In genomic region chr19:48490980-48491792, GRCh38 we compare ENCODE assay signal across 8 cellular contexts. TPM values are rescaled to one million over a fixed set of nuclear protein-coding genes. Genes with fewer than 3 reads are reported as not detected.
DNase-seq lines count a peak whose midpoint lies in the region; ATAC-seq, FAIRE-seq and TF ChIP-seq lines count a peak whose summit lies in the region.

No MANE protein-coding gene starts in this region.

- H3K27me3 ChIP-seq in A673 (replicated peaks; ENCODE audit: insufficient read depth, low read depth, low read length, poor library complexity) (no peaks in the 10 kb centered on the region), H9 (ENCODE audit: insufficient read depth, low read length) (no peaks in the 10 kb centered on the region; the same call in 1 of the 2 replicates), K562 (ENCODE audit: control insufficient read depth in 2 of 2, insufficient read depth in 2 of 2, low read length in 2 of 2) (no peaks in the 10 kb centered on the region)

- H3K23me2 ChIP-seq in H9 (ENCODE audit: insufficient read length, low read depth, low read length, poor library complexity, severe bottlenecking): peaks cover 8% of the 10 kb centered on the region

- H3K9me1 ChIP-seq in K562 (ENCODE audit: control insufficient read depth, insufficient read depth, low read length): no peaks in the 10 kb centered on the region

- peak overlapping the region; percentile 96 to 99 (median 98) for H3K27ac Mint-ChIP-seq in H9
- H3K27ac Mint-ChIP-seq in nephron progenitor cell: peak overlapping the region; percentile 77
- H3K27ac Mint-ChIP-seq in HFFc6: no peak overlapping the region

- TF ChIP-seq POLR2A in K562 (conservative IDR thresholded peaks at IDR 0.05): no peak

- H2BK120ac ChIP-seq in H9 (ENCODE audit: low read depth, low read length, poor library complexity, severe bottlenecking): no peak overlapping the region

- H3K4me2 ChIP-seq in H9 (ENCODE audit: insufficient read depth, insufficient read length, low read length) (peak overlapping the region; percentile 65), K562 (ENCODE audit: insufficient read depth, low read length) (peak overlapping the region; percentile 48)

- H3K4me1 Mint-ChIP-seq in H9: peaks cover 24 to 36% of the 10 kb centered on the region in 2 experiments
- H3K4me1 Mint-ChIP-seq in nephron progenitor cell: peaks cover 59% of the 10 kb centered on the region
- H3K4me1 Mint-ChIP-seq in HFFc6 (ENCODE audit: low read depth): peaks cover 37% of the 10 kb centered on the region

- H3K9me3 ChIP-seq in A673 (ENCODE audit: low read depth, low read length, poor library complexity, severe bottlenecking) (no peaks in the 10 kb centered on the region), H9 (ENCODE audit: control insufficient read depth, low read depth, low read length) (no peaks in the 10 kb centered on the region), K562 (replicated peaks; ENCODE audit: control insufficient read depth, insufficient read depth, low read depth, low read length) (no peaks in the 10 kb centered on the region)

- no peaks in the 10 kb centered on the region for H4K20me1 ChIP-seq in H9 (ENCODE audit: control insufficient read depth, insufficient read depth, insufficient read length)
- H4K20me1 ChIP-seq in K562 (replicated peaks; ENCODE audit: control insufficient read depth, insufficient read depth, low read length): 0 out of 2 replicates have a peak, but pooled peaks cover 4% of the 10 kb centered on the region

- peak overlapping the region; percentile 3 for H2BK12ac ChIP-seq in H9 (ENCODE audit: insufficient read length, low read depth, low read length)

- no peak overlapping the region for H3T11ph ChIP-seq in H9 (ENCODE audit: low read length)

- TF ChIP-seq CTCF in A673 (conservative IDR thresholded peaks at IDR 0.05; ENCODE audit: low read depth, low read length) (no peak), H9 (conservative IDR thresholded peaks at IDR 0.05) (no peak), K562 (IDR thresholded peaks at IDR 0.05 in 2 of 3, conservative IDR thresholded peaks at IDR 0.05 in 1 of 3; ENCODE audit: insufficient read depth in 2 of 3, low read depth in 1 of 3, low read length in 3 of 3) (no peak), nephron progenitor cell (IDR thresholded peaks at IDR 0.05) (no peak), HFFc6 (IDR thresholded peaks at IDR 0.05) (no peak)

- H3K36me3 ChIP-seq in A673 (ENCODE audit: insufficient read depth, low read length, poor library complexity, severe bottlenecking) (no peaks in the 10 kb centered on the region), K562 (ENCODE audit: control insufficient read depth, insufficient read depth, low read length) (peaks cover 2% of the 10 kb centered on the region; the same call in 1 of the 3 replicates)

- ATAC-seq in K562 (peak; percentile 46), GM21825 (IDR thresholded peaks at IDR 0.05; ENCODE audit: unreplicated experiment) (no peak)

- H3K4me1 ChIP-seq in A673 (ENCODE audit: insufficient read depth, low read length, poor library complexity, severe bottlenecking) (peaks cover 31% of the 10 kb centered on the region), H9 (ENCODE audit: insufficient read depth, low read length) (no peaks in the 10 kb centered on the region), K562 (replicated peaks in 1 of 2; ENCODE audit: control insufficient read depth in 2 of 2, insufficient read depth in 2 of 2, low read length in 2 of 2) (peaks cover 34 to 57% of the 10 kb centered on the region in 2 experiments)

- H2AFZ ChIP-seq in H9 (ENCODE audit: low read length) (no peak overlapping the region), K562 (ENCODE audit: low read depth, low read length) (peak overlapping the region; percentile 57; the same call in 1 of the 2 replicates)

- no CpG with 5 or more reads among the region's 50 CpGs for WGBS in H9 (ENCODE audit: extremely low coverage, insufficient read length, low lambda C conversion rate)
- whole genome bisulfite sequencing in K562 (ENCODE audit: insufficient coverage, low coverage, missing lambda C conversion rate): 14% methylated on average over 17 of the region's 50 CpGs

- H3K27ac ChIP-seq in A673 (ENCODE audit: low read depth, low read length, poor library complexity, severe bottlenecking): peak overlapping the region; percentile 76
- H3K27ac ChIP-seq in H9 (ENCODE audit: insufficient read length, low read depth, low read length): no peak overlapping the region
- peak overlapping the region; percentile 53; the same call in 1 of the 3 replicates for H3K27ac ChIP-seq in K562 (ENCODE audit: extremely low read depth, low read depth, low read length)

- TF ChIP-seq EP300 in K562 (IDR thresholded peaks at IDR 0.05; ENCODE audit: low read length): no peak

- H2BK5ac ChIP-seq in H9 (ENCODE audit: insufficient read length, low read length): no peak overlapping the region

- intact Hi-C loops in A673 (cut with micrococcal nuclease; ENCODE audit: unreplicated experiment) (loop anchor here (5.0 kb wide), 1 partner anchor 169 kb away; a partner anchor contains a TSS), K562 (cut with micrococcal nuclease) (loop anchor here (10.0 kb wide), 1 partner anchor 96 kb away; the partner anchor contains the start of genes GRIN2D and KDELR1)

- H3K9me3 Mint-ChIP-seq in H9 (no peaks in the 10 kb centered on the region; a peak in 2 of 5 replicates), nephron progenitor cell (no peaks in the 10 kb centered on the region), HFFc6 (0 out of 2 replicates have a peak, but pooled peaks cover 4% of the 10 kb centered on the region)

- no TSS peak for BruUV-seq in A673 (replicated peaks; lab: Mats Ljungman, UMichigan)
- BruUV-seq in K562 (replicated peaks; lab: Mats Ljungman, UMichigan): no TSS peak

- CTCF ChIA-PET in A673 (lab: Charles Lee): interaction anchor here (0.9 to 1.4 kb wide), 2 partner anchors 11 to 98 kb away, joined by 3 read pairs; no protein-coding TSS in a partner anchor
- CTCF ChIA-PET in K562 (lab: Yijun Ruan, JAX; ENCODE audit: low intra/inter-chr PET ratio): no interaction called here

- peak overlapping the region; percentile 67 to 85 for H3K4me3 Mint-ChIP-seq in H9
- H3K4me3 Mint-ChIP-seq in nephron progenitor cell: peak overlapping the region; percentile 78
- no peak overlapping the region for H3K4me3 Mint-ChIP-seq in HFFc6

- no peak overlapping the region for H3K4ac ChIP-seq in H9 (ENCODE audit: low read depth, low read length)

- H3K23ac ChIP-seq in H9 (ENCODE audit: insufficient read length, low read depth, low read length): no peak overlapping the region

- no peak overlapping the region for H3K9ac ChIP-seq in H9 (ENCODE audit: extremely low read depth, insufficient read length, low read length)
- peak overlapping the region in 1 of 2 experiments; percentile 74; a peak in 3 of 4 replicates for H3K9ac ChIP-seq in K562 (ENCODE audit: insufficient read depth in 1 of 2, low read depth in 2 of 2, low read length in 2 of 2)

- H2BK20ac ChIP-seq in H9 (ENCODE audit: low read depth, low read length, poor library complexity, severe bottlenecking): no peak overlapping the region

- H4K5ac ChIP-seq in H9 (ENCODE audit: insufficient read length, low read depth, low read length): no peak overlapping the region

- FAIRE-seq in K562 (lab: Jason Lieb, UNC): peak; percentile 19

- H3K14ac ChIP-seq in H9 (ENCODE audit: insufficient read depth, low read length): peak overlapping the region; percentile 69

- H2BK15ac ChIP-seq in H9 (ENCODE audit: low read depth, low read length): no peak overlapping the region

- peak overlapping the region; percentile 41 for H3K4me3 ChIP-seq in A673 (ENCODE audit: low read depth, low read length, poor library complexity, severe bottlenecking)
- H3K4me3 ChIP-seq in K562: no peak overlapping the region; the same call in 1 of the 2 replicates

- POLR2A ChIA-PET in A673 (lab: Charles Lee; ENCODE audit: low non-redundant PET) (no interaction called here), K562 (lab: Yijun Ruan, JAX) (interaction anchor here (0.9 to 1.6 kb wide), 2 partner anchors 10 to 14 kb away, joined by 5 to 7 read pairs; no protein-coding TSS in a partner anchor)

- H3K27me3 Mint-ChIP-seq in H9 (ENCODE audit: low read depth) (peaks cover 36% of the 10 kb centered on the region), nephron progenitor cell (ENCODE audit: low read depth, poor library complexity) (peaks cover 44% of the 10 kb centered on the region), HFFc6 (ENCODE audit: insufficient read depth) (peaks cover 8% of the 10 kb centered on the region)

- H3K79me2 ChIP-seq in H9 (ENCODE audit: insufficient read depth, low read length) (no peaks in the 10 kb centered on the region), K562 (ENCODE audit: control insufficient read depth, insufficient read depth, low read length) (peaks cover 6% of the 10 kb centered on the region; the same call in 2 of the 3 replicates)

- H4K8ac ChIP-seq in H9 (replicated peaks; ENCODE audit: insufficient read length, low read depth, low read length): no peak overlapping the region

- no peak overlapping the region for H4K91ac ChIP-seq in H9 (ENCODE audit: insufficient read length, low read depth, low read length)

- H3K36me3 Mint-ChIP-seq in H9 (ENCODE audit: insufficient read depth in 1 of 3, low read depth in 3 of 3): peaks cover 0 to 24% (median 3%) of the 10 kb centered on the region in 3 experiments; a peak in 6 of 7 replicates
- peaks cover 8% of the 10 kb centered on the region for H3K36me3 Mint-ChIP-seq in nephron progenitor cell (ENCODE audit: low read depth)
- H3K36me3 Mint-ChIP-seq in HFFc6 (ENCODE audit: low read depth): no peaks in the 10 kb centered on the region; the same call in 1 of the 2 replicates

- no peak overlapping the region for H2AK5ac ChIP-seq in H9 (ENCODE audit: insufficient read length, low read length)

- TF ChIP-seq RAD21 in K562 (CRISPR knock-in tag; conservative IDR thresholded peaks at IDR 0.05 in 1 of 2, IDR thresholded peaks at IDR 0.05 in 1 of 2): no peak

- peak overlapping the region; percentile 27 for H3K18ac ChIP-seq in H9 (ENCODE audit: insufficient read length, low read depth, low read length)

- H3K56ac ChIP-seq in H9 (ENCODE audit: insufficient read length, low read depth, low read length): no peak overlapping the region

- in situ Hi-C loops in K562 (cut with MboI): no loop called here

- DNase-seq in A673 (ENCODE audit: low spot score) (peak; percentile 78), H9 (peak; percentile 90), SW480 (ENCODE audit: low spot score) (peak; percentile 85), K562 (ENCODE audit: extremely low read depth in 1 of 4, low spot score in 3 of 4) (peak; percentile 83 to 96 (median 94)), nephron progenitor cell (peak; percentile 71), KG1 (lab: John Stamatoyannopoulos, UW) (no peak), HFFc6 (no peak)

- H3K79me1 ChIP-seq in H9 (ENCODE audit: insufficient read depth, low read depth, low read length, poor library complexity, severe bottlenecking): no peaks in the 10 kb centered on the region

RNA-seq across cellular contexts. Expression of gene LMTK3, which starts 20.4 kb away (rescaled TPM):
- total RNA-seq in A673 (2021) (0.52 and 1.0 TPM in 2 replicates), H9 (2021) (14.4 and 15.2 TPM in 2 replicates), K562 (2014; rRNA removed) (4.9 and 5.1 TPM in 2 replicates), K562 (2014; rRNA removed; fragmentation: Illumina TruSeq; extraction: Trizol) (0.45 and 0.76 TPM in 2 replicates), K562 (2015; rRNA removed; fragmentation: Illumina TruSeq; extraction: Trizol) (2.0 and 2.5 TPM in 2 replicates), K562 (2021) (10.2 and 12.3 TPM in 2 replicates)
- total RNA-seq in K562 (2011; cell fraction: chromatin; rRNA removed; ENCODE audit: low replicate concordance): 1.5 and 3.5 TPM in 2 replicates
- 3.8 and 4.1 TPM in 2 replicates for total RNA-seq in K562 (2011; cell fraction: nucleolus; rRNA removed)
- 1.5 and 2.4 TPM in 2 replicates for total RNA-seq in K562 (2011; cell fraction: nucleoplasm; rRNA removed)
- polyA plus RNA-seq in K562 (2011; rRNA removed) (0.35 and 0.66 TPM in 2 replicates), K562 (2014; fragmentation: Illumina TruSeq; extraction: Trizol) (1.1 and 2.1 TPM in 2 replicates), K562 (2014; fragmentation: Nextera tagmentation; extraction: Ambion mirVana) (not detected), K562 (2014; rRNA removed) (2.8 and 3.3 TPM in 2 replicates)
- 0.53 and 1.7 TPM in 2 replicates for polyA plus RNA-seq in K562 (2011; cell fraction: cytosol; rRNA removed)
- 1.5 and 2.7 TPM in 2 replicates for polyA plus RNA-seq in K562 (2011; cell fraction: nucleus; rRNA removed)
- polyA plus RNA-seq in K562 (2012): 3.7 and 4.7 TPM in 2 replicates
- 0.14 and 0.15 TPM in 2 replicates for polyA minus RNA-seq in K562 (2011; rRNA and poly(A)+ RNA removed)
- 2.3 and 3.2 TPM in 2 replicates for polyA minus RNA-seq in K562 (2011; cell fraction: cytosol; rRNA and poly(A)+ RNA removed)
- polyA minus RNA-seq in K562 (2011; cell fraction: nucleus; rRNA and poly(A)+ RNA removed): 1.1 and 1.2 TPM in 2 replicates
- under 1 TPM; 0.21 to 0.88 (median 0.60) TPM for total RNA-seq in HFFc6 (2021; fragmentation: NEBNext Ultra II Directional; extraction: Animal tissue kit (Norgen Biotek cat#: 25700))

RNA-seq across cellular contexts. Expression of gene CYTH2, which starts 22.0 kb away (rescaled TPM):
- 120 and 125 TPM in 2 replicates for total RNA-seq in A673 (2021)
- 97.1 and 103 TPM in 2 replicates for total RNA-seq in H9 (2021)
- 79.5 and 196 TPM in 2 replicates for total RNA-seq in K562 (2011; cell fraction: chromatin; rRNA removed; ENCODE audit: low replicate concordance)
- 87.7 and 88.8 TPM in 2 replicates for total RNA-seq in K562 (2011; cell fraction: nucleolus; rRNA removed)
- total RNA-seq in K562 (2011; cell fraction: nucleoplasm; rRNA removed): 87.0 and 108 TPM in 2 replicates
- 31.8 and 34.9 TPM in 2 replicates for total RNA-seq in K562 (2014; rRNA removed)
- 14.7 and 15.9 TPM in 2 replicates for total RNA-seq in K562 (2014; rRNA removed; fragmentation: Illumina TruSeq; extraction: Trizol)
- total RNA-seq in K562 (2015; rRNA removed; fragmentation: Illumina TruSeq; extraction: Trizol): 19.3 and 20.3 TPM in 2 replicates
- total RNA-seq in K562 (2021): 37.8 and 43.8 TPM in 2 replicates
- 23.8 and 34.3 TPM in 2 replicates for polyA plus RNA-seq in K562 (2011; rRNA removed)
- 28.3 and 30.8 TPM in 2 replicates for polyA plus RNA-seq in K562 (2011; cell fraction: cytosol; rRNA removed)
- polyA plus RNA-seq in K562 (2011; cell fraction: nucleus; rRNA removed): 96.2 and 120 TPM in 2 replicates
- polyA plus RNA-seq in K562 (2012): 34.7 and 66.7 TPM in 2 replicates
- polyA plus RNA-seq in K562 (2014; fragmentation: Illumina TruSeq; extraction: Trizol): 31.5 and 33.7 TPM in 2 replicates
- polyA plus RNA-seq in K562 (2014; fragmentation: Nextera tagmentation; extraction: Ambion mirVana): 1 to 10 TPM; 1.8 to 4.0 TPM
- polyA plus RNA-seq in K562 (2014; rRNA removed): 38.1 and 45.2 TPM in 2 replicates
- 22.5 and 23.2 TPM in 2 replicates for polyA minus RNA-seq in K562 (2011; rRNA and poly(A)+ RNA removed)
- polyA minus RNA-seq in K562 (2011; cell fraction: cytosol; rRNA and poly(A)+ RNA removed): 13.0 and 20.7 TPM in 2 replicates
- 33.0 and 46.9 TPM in 2 replicates for polyA minus RNA-seq in K562 (2011; cell fraction: nucleus; rRNA and poly(A)+ RNA removed)
- total RNA-seq in HFFc6 (2021; fragmentation: NEBNext Ultra II Directional; extraction: Animal tissue kit (Norgen Biotek cat#: 25700)): 10 to 100 TPM; 46.2 to 49.5 (median 47.1) TPM

RNA-seq across cellular contexts. Expression of gene KCNJ14, which starts 35.8 kb away (rescaled TPM):
- 6.5 and 7.0 TPM in 2 replicates for total RNA-seq in A673 (2021)
- total RNA-seq in H9 (2021): 1.1 and 1.2 TPM in 2 replicates
- 5.6 and 11.8 TPM in 2 replicates for total RNA-seq in K562 (2011; cell fraction: chromatin; rRNA removed; ENCODE audit: low replicate concordance)
- total RNA-seq in K562 (2011; cell fraction: nucleolus; rRNA removed): 6.8 and 8.0 TPM in 2 replicates
- 6.1 and 6.6 TPM in 2 replicates for total RNA-seq in K562 (2011; cell fraction: nucleoplasm; rRNA removed)
- 0.18 and 0.41 TPM in 2 replicates for total RNA-seq in K562 (2014; rRNA removed)
- total RNA-seq in K562 (2014; rRNA removed; fragmentation: Illumina TruSeq; extraction: Trizol): 0.45 and 0.47 TPM in 2 replicates
- 0.76 and 0.94 TPM in 2 replicates for total RNA-seq in K562 (2015; rRNA removed; fragmentation: Illumina TruSeq; extraction: Trizol)
- total RNA-seq in K562 (2021): 1.4 and 1.6 TPM in 2 replicates
- polyA plus RNA-seq in K562 (2011; rRNA removed): 0.54 and 0.74 TPM in 2 replicates
- 0.37 and 0.38 TPM in 2 replicates for polyA plus RNA-seq in K562 (2011; cell fraction: cytosol; rRNA removed)
- polyA plus RNA-seq in K562 (2011; cell fraction: nucleus; rRNA removed): 2.4 and 2.6 TPM in 2 replicates
- polyA plus RNA-seq in K562 (2012): 0.52 and 0.83 TPM in 2 replicates
- 0.46 and 0.49 TPM in 2 replicates for polyA plus RNA-seq in K562 (2014; fragmentation: Illumina TruSeq; extraction: Trizol)
- under 1 TPM; 0.15 to 0.38 TPM for polyA plus RNA-seq in K562 (2014; fragmentation: Nextera tagmentation; extraction: Ambion mirVana)
- polyA plus RNA-seq in K562 (2014; rRNA removed): 0.59 and 1.2 TPM in 2 replicates
- 0.91 and 1.2 TPM in 2 replicates for polyA minus RNA-seq in K562 (2011; rRNA and poly(A)+ RNA removed)
- polyA minus RNA-seq in K562 (2011; cell fraction: cytosol; rRNA and poly(A)+ RNA removed): 1.0 and 1.3 TPM in 2 replicates
- 0.89 and 1.3 TPM in 2 replicates for polyA minus RNA-seq in K562 (2011; cell fraction: nucleus; rRNA and poly(A)+ RNA removed)
- under 1 TPM; 0.33 to 0.90 (median 0.51) TPM for total RNA-seq in HFFc6 (2021; fragmentation: NEBNext Ultra II Directional; extraction: Animal tissue kit (Norgen Biotek cat#: 25700))

RNA-seq across cellular contexts. Expression of gene GRWD1, which starts 45.4 kb away (rescaled TPM):
- 86.4 and 109 TPM in 2 replicates for total RNA-seq in A673 (2021)
- 92.0 and 94.6 TPM in 2 replicates for total RNA-seq in H9 (2021)
- 26.3 and 57.2 TPM in 2 replicates for total RNA-seq in K562 (2011; cell fraction: chromatin; rRNA removed; ENCODE audit: low replicate concordance)
- 42.0 and 43.3 TPM in 2 replicates for total RNA-seq in K562 (2011; cell fraction: nucleolus; rRNA removed)
- 29.6 and 33.7 TPM in 2 replicates for total RNA-seq in K562 (2011; cell fraction: nucleoplasm; rRNA removed)
- total RNA-seq in K562 (2014; rRNA removed): 44.0 and 48.7 TPM in 2 replicates
- 20.4 and 21.2 TPM in 2 replicates for total RNA-seq in K562 (2014; rRNA removed; fragmentation: Illumina TruSeq; extraction: Trizol)
- 47.2 and 50.6 TPM in 2 replicates for total RNA-seq in K562 (2015; rRNA removed; fragmentation: Illumina TruSeq; extraction: Trizol)
- 87.2 and 88.2 TPM in 2 replicates for total RNA-seq in K562 (2021)
- polyA plus RNA-seq in K562 (2011; rRNA removed): 22.2 and 22.4 TPM in 2 replicates
- 20.0 and 52.3 TPM in 2 replicates for polyA plus RNA-seq in K562 (2011; cell fraction: cytosol; rRNA removed)
- polyA plus RNA-seq in K562 (2011; cell fraction: nucleus; rRNA removed): 13.5 and 20.7 TPM in 2 replicates
- 26.6 and 47.2 TPM in 2 replicates for polyA plus RNA-seq in K562 (2012)
- polyA plus RNA-seq in K562 (2014; fragmentation: Illumina TruSeq; extraction: Trizol): 24.5 and 44.3 TPM in 2 replicates
- 1 to 10 TPM; 1.5 to 2.6 TPM for polyA plus RNA-seq in K562 (2014; fragmentation: Nextera tagmentation; extraction: Ambion mirVana)
- polyA plus RNA-seq in K562 (2014; rRNA removed): 51.4 and 55.4 TPM in 2 replicates
- 11.4 and 14.9 TPM in 2 replicates for polyA minus RNA-seq in K562 (2011; rRNA and poly(A)+ RNA removed)
- polyA minus RNA-seq in K562 (2011; cell fraction: cytosol; rRNA and poly(A)+ RNA removed): 25.1 and 33.2 TPM in 2 replicates
- 12.3 and 17.1 TPM in 2 replicates for polyA minus RNA-seq in K562 (2011; cell fraction: nucleus; rRNA and poly(A)+ RNA removed)
- 10 to 100 TPM; 36.2 to 53.5 (median 41.7) TPM for total RNA-seq in HFFc6 (2021; fragmentation: NEBNext Ultra II Directional; extraction: Animal tissue kit (Norgen Biotek cat#: 25700))

Comparison
In these comparisons a context has a peak if more than half of its experiments do, and no peak if none do; other contexts are left out.
1. DNase-seq: peak in A673 (single experiment), H9 (single experiment), SW480 (single experiment), K562 (4 of 4) and nephron progenitor cell (single experiment); none in KG1 (single experiment) and HFFc6 (single experiment).